8 cellular contexts compared by ENCODE assay signal in the genomic region with DNA sequence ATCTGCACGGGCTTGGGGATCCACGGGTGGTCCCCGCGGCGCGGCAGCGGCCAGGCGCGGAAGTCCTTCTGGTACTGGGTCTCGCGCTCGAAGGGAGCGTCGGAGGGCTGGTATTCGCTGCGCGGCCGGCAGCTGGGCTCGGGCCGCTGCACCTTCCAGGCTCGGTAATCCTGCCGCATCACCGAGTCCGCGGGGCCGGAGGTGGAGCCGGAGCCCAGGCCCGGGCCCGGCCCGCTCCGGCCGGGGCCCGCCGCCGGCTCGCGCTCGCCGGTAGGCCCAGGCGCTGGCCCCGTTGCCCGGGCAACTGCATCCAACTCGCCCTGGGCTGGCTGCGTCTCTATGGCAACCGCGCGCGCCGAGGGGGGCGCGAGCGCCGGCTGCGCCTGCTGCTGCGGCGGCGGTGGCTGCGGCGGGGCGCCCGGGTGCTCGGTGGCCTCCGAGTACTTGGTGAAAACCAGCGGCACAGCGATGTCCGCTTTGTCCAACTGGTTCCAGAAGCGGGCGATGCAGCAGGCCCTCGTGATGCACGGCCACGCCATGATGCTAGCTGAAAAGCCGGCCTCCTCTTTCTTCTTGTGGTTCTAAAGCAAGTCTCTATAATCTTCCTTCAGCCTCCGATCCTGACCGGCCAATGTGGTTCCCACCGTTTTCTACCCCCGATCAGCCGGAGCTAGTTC. TPM values are rescaled to one million over a fixed set of nuclear protein-coding genes. Genes with fewer than 3 reads are reported as not detected.
A peak's percentile ranks its signal among the peaks of the same experiment; 100 is the strongest.
DNase-seq lines count a peak whose midpoint lies in the region; ATAC-seq and TF ChIP-seq lines count a peak whose summit lies in the region.

No MANE protein-coding gene starts in this region.

- H3K9me3 Mint-ChIP-seq in activated naive CD8-positive, alpha-beta T cell treated with anti-CD3 and anti-CD28 coated beads, Interleukin-2, amount 10 ng/mL, durations not matched to agents 7 days and 5 days = peaks cover 4% of the 10 kb centered on the region

- intact Hi-C loops in left ventricle myocardium inferior (cut with micrococcal nuclease) = no loop called here
- intact Hi-C loops in ovary (cut with DNase I) = loop anchor here in 2 of 4 donors (10.0 kb wide), 1 partner anchor 123 kb away; no protein-coding TSS in a partner anchor

- H3K36me3 ChIP-seq in left ventricle myocardium inferior (no peaks in the 10 kb centered on the region), ovary (no peaks in the 10 kb centered on the region)

- peaks cover 13% of the 10 kb centered on the region for H3K4me1 Mint-ChIP-seq in activated naive CD8-positive, alpha-beta T cell treated with anti-CD3 and anti-CD28 coated beads, Interleukin-2, amount 10 ng/mL, durations not matched to agents 7 days and 5 days

- H3K27ac ChIP-seq in left ventricle myocardium inferior (replicated peaks) = peak overlapping the region; percentile 70
- H3K27ac ChIP-seq in ovary = no peak overlapping the region

- H3K27ac Mint-ChIP-seq in activated naive CD8-positive, alpha-beta T cell treated with anti-CD3 and anti-CD28 coated beads, Interleukin-2, amount 10 ng/mL, durations not matched to agents 7 days and 5 days = no peak overlapping the region

- no peak for TF ChIP-seq POLR2A in ovary (IDR thresholded peaks at IDR 0.05)

- H3K9me3 ChIP-seq in left ventricle myocardium inferior (replicated peaks) (no peaks in the 10 kb centered on the region), ovary (no peaks in the 10 kb centered on the region)

- TF ChIP-seq CTCF in left ventricle myocardium inferior (IDR thresholded peaks at IDR 0.05; ENCODE audit: borderline replicate concordance) = no peak
- no peak for TF ChIP-seq CTCF in ovary (IDR thresholded peaks at IDR 0.05)

- H3K27me3 ChIP-seq in left ventricle myocardium inferior (ENCODE audit: low read depth) (peaks cover 23% of the 10 kb centered on the region), ovary (no peaks in the 10 kb centered on the region)

- peak; percentile 64 for DNase-seq in activated effector memory CD4-positive, alpha-beta T cell treated with anti-CD3 and anti-CD28 coated beads, Interleukin-2, amount 50 U/mL, for 16 hours
- DNase-seq in activated effector memory CD4-positive, alpha-beta T cell treated with Interleukin-2 at 50 U/mL for 16 hours = no peak
- DNase-seq in NCI-H2171 (lab: John Stamatoyannopoulos, UW) (peak; percentile 50), left ventricle myocardium inferior (peak; percentile 58), ovary (peak; percentile 57 to 82 (median 77)), SW 1271 (lab: John Stamatoyannopoulos, UW) (no peak)
- DNase-seq in activated naive CD8-positive, alpha-beta T cell treated with anti-CD3 and anti-CD28 coated beads, Interleukin-2, amount 10 ng/mL, durations not matched to agents 7 days and 5 days = peak; percentile 65

- H3K4me3 ChIP-seq in left ventricle myocardium inferior (peak overlapping the region; percentile 77), ovary (peak overlapping the region; percentile 35)

- H3K36me3 Mint-ChIP-seq in activated naive CD8-positive, alpha-beta T cell treated with anti-CD3 and anti-CD28 coated beads, Interleukin-2, amount 10 ng/mL, durations not matched to agents 7 days and 5 days = peaks cover 2% of the 10 kb centered on the region

- POLR2A ChIA-PET in activated naive CD8-positive, alpha-beta T cell treated with anti-CD3 and anti-CD28 coated beads, Interleukin-2, amount 10 ng/mL, durations not matched to agents 7 days and 5 days (lab: Charles Lee) = interaction anchor here (0.7 kb wide), 1 partner anchor 26 kb away, joined by 4 read pairs; no protein-coding TSS in a partner anchor

- H3K27me3 Mint-ChIP-seq in activated naive CD8-positive, alpha-beta T cell treated with anti-CD3 and anti-CD28 coated beads, Interleukin-2, amount 10 ng/mL, durations not matched to agents 7 days and 5 days = peaks cover 68% of the 10 kb centered on the region

- peak overlapping the region; percentile 85 for H3K4me3 Mint-ChIP-seq in activated naive CD8-positive, alpha-beta T cell treated with anti-CD3 and anti-CD28 coated beads, Interleukin-2, amount 10 ng/mL, durations not matched to agents 7 days and 5 days

- peak; percentile 38 for ATAC-seq in activated naive CD8-positive, alpha-beta T cell treated with anti-CD3 and anti-CD28 coated beads, Interleukin-2, amount 10 ng/mL, durations not matched to agents 7 days and 5 days (ENCODE audit: low read depth)
- ATAC-seq in HG03045 (IDR thresholded peaks at IDR 0.05; ENCODE audit: unreplicated experiment) = no peak

- 0 to 1% (median 0%) methylated on average over 50 to 77 of the region's 77 CpGs for WGBS in ovary, 3 donors

- no peak for TF ChIP-seq EP300 in ovary (IDR thresholded peaks at IDR 0.05)

- peaks cover 20% of the 10 kb centered on the region for H3K4me1 ChIP-seq in left ventricle myocardium inferior
- H3K4me1 ChIP-seq in ovary (ENCODE audit: insufficient read depth) = peaks cover 8% of the 10 kb centered on the region

RNA-seq across cellular contexts. Expression of a gene that starts 0.9 kb away (rescaled TPM):
- not detected for total RNA-seq in activated naive CD8-positive, alpha-beta T cell treated with anti-CD3 and anti-CD28 coated beads, Interleukin-2, amount 10 ng/mL, durations not matched to agents 7 days and 5 days
- total RNA-seq in left ventricle myocardium inferior (5.7 TPM), ovary (10 to 100 TPM in 3 of 7 donors, 1 to 10 TPM in 4; 2.1 to 18.7 (median 8.8) TPM)
- 10 to 100 TPM in 1 of 2 donors, 1 to 10 TPM in 1; 6.0 to 17.6 TPM for polyA plus RNA-seq in ovary

RNA-seq across cellular contexts. Expression of a gene that starts 49.7 kb away (rescaled TPM):
- total RNA-seq in activated naive CD8-positive, alpha-beta T cell treated with anti-CD3 and anti-CD28 coated beads, Interleukin-2, amount 10 ng/mL, durations not matched to agents 7 days and 5 days = not detected
- not detected for total RNA-seq in left ventricle myocardium inferior
- total RNA-seq in ovary = 1 to 10 TPM in 1 of 7 donors, under 1 TPM in 1, not detected in 5; 0.72 to 1.1 TPM
- not detected for polyA plus RNA-seq in ovary

Comparison
In these comparisons a context has a peak if more than half of its experiments do, and no peak if none do; other contexts are left out.
1. DNase-seq: peak in activated effector memory CD4-positive, alpha-beta T cell treated with anti-CD3 and anti-CD28 coated beads, Interleukin-2, amount 50 U/mL, for 16 hours (single experiment), NCI-H2171 (single experiment), activated naive CD8-positive, alpha-beta T cell treated with anti-CD3 and anti-CD28 coated beads, Interleukin-2, amount 10 ng/mL, durations not matched to agents 7 days and 5 days (single experiment), left ventricle myocardium inferior (single experiment) and ovary (5 of 5); none in activated effector memory CD4-positive, alpha-beta T cell treated with Interleukin-2 at 50 U/mL for 16 hours (single experiment) and SW 1271 (0 of 2).